26 cellular contexts compared by ENCODE assay signal in the genomic region with DNA sequence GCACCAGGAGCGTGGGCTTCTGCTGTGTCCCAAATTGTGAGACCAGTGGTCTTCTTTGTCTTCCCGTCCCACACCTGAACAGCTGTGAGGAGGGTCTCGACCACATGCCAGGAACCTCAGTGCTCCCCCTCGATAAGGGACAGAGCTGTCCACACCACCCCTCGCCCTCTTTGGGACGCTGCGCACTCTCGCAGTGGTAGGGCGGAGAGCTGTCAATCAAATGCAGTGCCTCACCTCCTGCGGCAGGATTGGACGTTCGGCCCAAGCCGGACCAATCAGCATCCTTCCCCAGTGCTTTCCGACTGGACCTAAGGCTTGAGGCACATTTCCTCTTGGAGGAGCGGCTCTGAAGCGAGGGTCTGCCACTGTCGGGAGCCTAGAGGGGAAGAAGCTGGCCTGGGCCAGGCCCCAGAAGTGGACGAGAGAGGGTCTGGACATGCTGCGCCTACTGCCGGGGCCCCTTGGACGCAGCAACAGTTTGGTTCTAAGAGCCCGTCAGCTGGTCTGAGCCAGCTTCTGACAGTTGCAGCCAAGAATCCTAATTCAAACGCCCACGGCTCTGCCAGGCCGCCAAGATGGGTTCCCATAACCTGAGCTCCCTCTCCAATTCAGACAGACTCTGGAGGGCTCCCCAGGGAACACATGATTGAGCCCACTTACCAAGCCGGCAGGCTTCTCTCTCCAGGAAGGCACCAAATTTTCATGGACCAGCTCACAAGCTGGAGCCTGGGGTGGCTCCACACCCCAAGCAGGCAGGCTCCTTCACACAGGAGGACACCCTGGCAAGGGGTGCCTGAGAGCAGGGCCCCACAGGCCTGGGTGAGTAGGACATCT. TPM values are rescaled to one million over a fixed set of nuclear protein-coding genes. Genes with fewer than 3 reads are reported as not detected.
DNase-seq lines count a peak whose midpoint lies in the region; ATAC-seq and TF ChIP-seq lines count a peak whose summit lies in the region.
"Had no signal": no experiment of that assay in that cellular context is flagged by ENCODE, and none has a peak within 500 bp of the region (broad histone marks: within the 10 kb centered on the region; RNA-seq: fewer than 3 reads in every experiment).

No MANE protein-coding gene starts in this region.

- no peak overlapping the region for H2BK5ac ChIP-seq in neuronal stem cell (ENCODE audit: low read length)

- no peak overlapping the region for H3K27ac Mint-ChIP-seq in natural killer cell treated with Interleukin-12 subunit alpha and Interleukin-12 subunit beta and Interleukin-15 and Interleukin-18, amount 100 ng/mL, for 72 hours
- peak overlapping the region in 1 of 2 donors; percentile 68 for H3K27ac Mint-ChIP-seq in natural killer cell
- H3K27ac Mint-ChIP-seq in chondrocyte (ENCODE audit: unreplicated experiment): no peak overlapping the region
- H3K27ac Mint-ChIP-seq: activated CD8-positive, alpha-beta T cell treated with anti-CD3 and anti-CD28 coated beads, Interleukin-2, amount 10 ng/mL, durations not matched to agents 7 days and 5 days; activated naive CD8-positive, alpha-beta T cell treated with anti-CD3 and anti-CD28 coated beads for 36 hours; activated T-cell treated with anti-CD3 and anti-CD28 coated beads, Interleukin-2, amount 50 U/mL, for 72 hours; CD4-positive, CD25-positive, alpha-beta regulatory T cell; HFFc6; memory B cell; nephron had no signal

- no peak overlapping the region for H2BK12ac ChIP-seq in neuronal stem cell (ENCODE audit: low read length)

- intact Hi-C loops in natural killer cell (cut with micrococcal nuclease): no loop called here
- intact Hi-C loops in stomach (cut with DNase I; ENCODE audit: low total_unique reads): no loop called here

- TF ChIP-seq EP300 in stomach (IDR thresholded peaks at IDR 0.05): no peak

- no peaks in the 10 kb centered on the region for H3K4me1 Mint-ChIP-seq in natural killer cell treated with Interleukin-12 subunit alpha and Interleukin-12 subunit beta and Interleukin-15 and Interleukin-18, amount 100 ng/mL, for 72 hours (ENCODE audit: low read depth in 2 of 2)
- H3K4me1 Mint-ChIP-seq in natural killer cell (no peaks in the 10 kb centered on the region), chondrocyte (ENCODE audit: low read depth) (peaks cover 23% of the 10 kb centered on the region)
- H3K4me1 Mint-ChIP-seq: activated naive CD8-positive, alpha-beta T cell treated with anti-CD3 and anti-CD28 coated beads for 36 hours; CD4-positive, CD25-positive, alpha-beta regulatory T cell; memory B cell had no signal

- peak; percentile 50 for DNase-seq in natural killer cell treated with Interleukin-12 subunit alpha and Interleukin-12 subunit beta and Interleukin-15 and Interleukin-18, amount 100 ng/mL, for 72 hours (ENCODE audit: low spot score)
- no peak for DNase-seq in natural killer cell
- DNase-seq in chondrocyte (ENCODE audit: low spot score): peak; percentile 77
- no peak for DNase-seq in neuronal stem cell (ENCODE audit: low spot score)
- no peak for DNase-seq in stomach
- DNase-seq in A172 (ENCODE audit: low spot score): no peak
- no peak for DNase-seq in HuH-7 (ENCODE audit: low spot score)
- DNase-seq: activated CD8-positive, alpha-beta T cell treated with anti-CD3 and anti-CD28 coated beads, Interleukin-2, amount 10 ng/mL, durations not matched to agents 7 days and 5 days; activated naive CD8-positive, alpha-beta T cell treated with anti-CD3 and anti-CD28 coated beads for 36 hours; activated T-cell treated with anti-CD3 and anti-CD28 coated beads, Interleukin-2, amount 50 U/mL, for 72 hours; body of pancreas; CD4-positive, CD25-positive, alpha-beta regulatory T cell; cortex of kidney; DMS153; foreskin fibroblast; HFFc6; NCI-H1105; substantia nigra had no signal

- H3K4me3 ChIP-seq in neuronal stem cell (ENCODE audit: low read length in 2 of 2) (no peak overlapping the region), stomach (no peak overlapping the region)
- H3K4me3 ChIP-seq: body of pancreas, hepatocyte, SJSA1 had no signal

- H2AFZ ChIP-seq in neuronal stem cell (ENCODE audit: low read length): peak overlapping the region; percentile 29
- H2AFZ ChIP-seq: hepatocyte had no signal

- H3K27ac ChIP-seq in neuronal stem cell (replicated peaks; ENCODE audit: low read length) (no peak overlapping the region), stomach (no peak overlapping the region)
- H3K27ac ChIP-seq: body of pancreas, hepatocyte, KMS-11, SJSA1 had no signal

- TF ChIP-seq CTCF in natural killer cell (IDR thresholded peaks at IDR 0.05): no peak
- TF ChIP-seq CTCF in chondrocyte (IDR thresholded peaks at IDR 0.05): no peak
- TF ChIP-seq CTCF in stomach (IDR thresholded peaks at IDR 0.05): no peak

- H3K23ac ChIP-seq in neuronal stem cell (ENCODE audit: low read depth, low read length, poor library complexity): peak overlapping the region; percentile 14

- H4K8ac ChIP-seq in neuronal stem cell (ENCODE audit: low read depth, low read length): no peak overlapping the region

- no peak overlapping the region for H4K91ac ChIP-seq in neuronal stem cell (ENCODE audit: low read depth, low read length, poor library complexity)

- H3K4me1 ChIP-seq in neuronal stem cell (ENCODE audit: control insufficient read depth in 2 of 2, insufficient read depth in 1 of 2, low read depth in 1 of 2, low read length in 2 of 2) (peaks cover 0 to 6% of the 10 kb centered on the region in 2 donors), stomach (no peaks in the 10 kb centered on the region)
- H3K4me1 ChIP-seq: body of pancreas had no signal

- peak overlapping the region; percentile 3 for H2BK15ac ChIP-seq in neuronal stem cell (ENCODE audit: low read length)

- no peak for TF ChIP-seq POLR2A in stomach (IDR thresholded peaks at IDR 0.05)

- no peaks in the 10 kb centered on the region for H3K79me1 ChIP-seq in neuronal stem cell (ENCODE audit: low read depth, low read length)

- no peaks in the 10 kb centered on the region for H3K36me3 ChIP-seq in neuronal stem cell (replicated peaks in 1 of 2; ENCODE audit: control insufficient read depth in 2 of 2, insufficient read depth in 2 of 2, low read length in 2 of 2)
- no peaks in the 10 kb centered on the region for H3K36me3 ChIP-seq in stomach

- no peak overlapping the region for H3K4ac ChIP-seq in neuronal stem cell (ENCODE audit: low read length)

- no peak overlapping the region for H3K9ac ChIP-seq in neuronal stem cell (ENCODE audit: low read depth, low read length, poor library complexity)
- H3K9ac ChIP-seq: KMS-11 had no signal

- H3K9me3 ChIP-seq in neuronal stem cell (replicated peaks in 1 of 2; ENCODE audit: control insufficient read depth in 2 of 2, insufficient read depth in 1 of 2, low read depth in 1 of 2, low read length in 2 of 2) (no peaks in the 10 kb centered on the region), stomach (no peaks in the 10 kb centered on the region)
- H3K9me3 ChIP-seq: body of pancreas had no signal

- no CpG with 5 or more reads among the region's 26 CpGs for WGBS in neuronal stem cell (ENCODE audit: extremely low coverage in 2 of 2, insufficient read length in 2 of 2, insufficient replicate concordance in 1 of 2), 2 donors
- WGBS in stomach, 5 donors: 78 to 84% (median 82%) methylated on average over 20 to 26 of the region's 26 CpGs

- peak overlapping the region; percentile 57 for H3K14ac ChIP-seq in neuronal stem cell (ENCODE audit: low read length)

- ATAC-seq in natural killer cell treated with Interleukin-12 subunit alpha and Interleukin-12 subunit beta and Interleukin-15 and Interleukin-18, amount 100 ng/mL, for 72 hours: no peak
- ATAC-seq in natural killer cell (no peak), HG02870 (IDR thresholded peaks at IDR 0.05; ENCODE audit: unreplicated experiment) (no peak)
- ATAC-seq: activated CD8-positive, alpha-beta T cell treated with anti-CD3 and anti-CD28 coated beads, Interleukin-2, amount 10 ng/mL, durations not matched to agents 7 days and 5 days; activated T-cell treated with anti-CD3 and anti-CD28 coated beads, Interleukin-2, amount 50 U/mL, for 72 hours; body of pancreas; Panc1 had no signal

- H3K18ac ChIP-seq in neuronal stem cell (ENCODE audit: low read length): peak overlapping the region; percentile 12

- H2AK5ac ChIP-seq in neuronal stem cell (ENCODE audit: low read depth, low read length): peak overlapping the region; percentile 39

- no peak overlapping the region for H3K4me2 ChIP-seq in neuronal stem cell (ENCODE audit: insufficient read depth, low read length, poor library complexity, severe bottlenecking)
- H3K4me2 ChIP-seq: hepatocyte, KMS-11 had no signal

- H3K27me3 Mint-ChIP-seq in natural killer cell treated with Interleukin-12 subunit alpha and Interleukin-12 subunit beta and Interleukin-15 and Interleukin-18, amount 100 ng/mL, for 72 hours: no peaks in the 10 kb centered on the region
- H3K27me3 Mint-ChIP-seq in natural killer cell (ENCODE audit: low read depth in 2 of 2) (no peaks in the 10 kb centered on the region), chondrocyte (ENCODE audit: low read depth) (no peaks in the 10 kb centered on the region)
- H3K27me3 Mint-ChIP-seq: activated naive CD8-positive, alpha-beta T cell treated with anti-CD3 and anti-CD28 coated beads for 36 hours had no signal

- H3K27me3 ChIP-seq in neuronal stem cell (ENCODE audit: control insufficient read depth in 3 of 3, insufficient read depth in 3 of 3, low read depth in 1 of 3, low read length in 3 of 3): peaks cover 0 to 3% (median 0%) of the 10 kb centered on the region in 3 experiments
- H3K27me3 ChIP-seq in stomach: peaks cover 0 to 3% (median 0%) of the 10 kb centered on the region in 3 donors
- H3K27me3 ChIP-seq: body of pancreas, hepatocyte, SJSA1 had no signal

- no peaks in the 10 kb centered on the region for H3K36me3 Mint-ChIP-seq in natural killer cell treated with Interleukin-12 subunit alpha and Interleukin-12 subunit beta and Interleukin-15 and Interleukin-18, amount 100 ng/mL, for 72 hours
- no peaks in the 10 kb centered on the region for H3K36me3 Mint-ChIP-seq in natural killer cell
- peaks cover 4% of the 10 kb centered on the region for H3K36me3 Mint-ChIP-seq in chondrocyte (ENCODE audit: low read depth)
- H3K36me3 Mint-ChIP-seq: activated naive CD8-positive, alpha-beta T cell treated with anti-CD3 and anti-CD28 coated beads for 36 hours; CD4-positive, CD25-positive, alpha-beta regulatory T cell; memory B cell had no signal

- no peak overlapping the region for H3K4me3 Mint-ChIP-seq in natural killer cell treated with Interleukin-12 subunit alpha and Interleukin-12 subunit beta and Interleukin-15 and Interleukin-18, amount 100 ng/mL, for 72 hours
- H3K4me3 Mint-ChIP-seq in natural killer cell (no peak overlapping the region), chondrocyte (ENCODE audit: unreplicated experiment) (no peak overlapping the region)
- H3K4me3 Mint-ChIP-seq: activated CD8-positive, alpha-beta T cell treated with anti-CD3 and anti-CD28 coated beads, Interleukin-2, amount 10 ng/mL, durations not matched to agents 7 days and 5 days; activated naive CD8-positive, alpha-beta T cell treated with anti-CD3 and anti-CD28 coated beads for 36 hours; activated T-cell treated with anti-CD3 and anti-CD28 coated beads, Interleukin-2, amount 50 U/mL, for 72 hours; HFFc6; memory B cell; nephron had no signal

- no peak overlapping the region for H2BK120ac ChIP-seq in neuronal stem cell (ENCODE audit: low read depth, low read length)

- H3K9me3 Mint-ChIP-seq in natural killer cell treated with Interleukin-12 subunit alpha and Interleukin-12 subunit beta and Interleukin-15 and Interleukin-18, amount 100 ng/mL, for 72 hours: no peaks in the 10 kb centered on the region
- H3K9me3 Mint-ChIP-seq in natural killer cell (no peaks in the 10 kb centered on the region), chondrocyte (ENCODE audit: low read depth) (no peaks in the 10 kb centered on the region)
- H3K9me3 Mint-ChIP-seq: activated naive CD8-positive, alpha-beta T cell treated with anti-CD3 and anti-CD28 coated beads for 36 hours; activated T-cell treated with anti-CD3 and anti-CD28 coated beads, Interleukin-2, amount 50 U/mL, for 72 hours; HFFc6; memory B cell; nephron had no signal

RNA-seq across cellular contexts. Expression of a gene that starts 28.1 kb away (rescaled TPM):
- total RNA-seq in natural killer cell treated with Interleukin-12 subunit alpha and Interleukin-12 subunit beta and Interleukin-15 and Interleukin-18, amount 100 ng/mL, for 72 hours: not detected
- under 1 TPM in 1 of 3 donors, not detected in 2; 0.28 TPM for total RNA-seq in natural killer cell
- total RNA-seq in chondrocyte: 17.9 to 93.2 TPM (median 91.2 TPM) in 3 replicates
- polyA plus RNA-seq in neuronal stem cell (2013, experiment 1 of 2): 5.3 TPM
- polyA plus RNA-seq in neuronal stem cell (2013, experiment 2 of 2): 5.7 TPM
- 10 to 100 TPM in 4 of 5 donors, 1 to 10 TPM in 1; 4.1 to 41.5 (median 31.4) TPM for total RNA-seq in stomach
- polyA plus RNA-seq in stomach: 1 to 10 TPM; 1.8 to 6.2 (median 3.5) TPM
- 0.14 and 0.79 TPM in 2 replicates for total RNA-seq in A172 (2014; rRNA removed; shearing (Covaris generic))
- total RNA-seq: activated CD8-positive, alpha-beta T cell treated with anti-CD3 and anti-CD28 coated beads, Interleukin-2, amount 10 ng/mL, durations not matched to agents 7 days and 5 days; activated naive CD8-positive, alpha-beta T cell treated with anti-CD3 and anti-CD28 coated beads for 36 hours; activated T-cell treated with anti-CD3 and anti-CD28 coated beads, Interleukin-2, amount 50 U/mL, for 72 hours; CD4-positive, CD25-positive, alpha-beta regulatory T cell; pulmonary artery endothelial cell had no signal

Comparison
In these comparisons a context has a peak if more than half of its experiments do, and no peak if none do; other contexts are left out.
1. DNase-seq: peak in natural killer cell treated with Interleukin-12 subunit alpha and Interleukin-12 subunit beta and Interleukin-15 and Interleukin-18, amount 100 ng/mL, for 72 hours (single experiment) and chondrocyte (single experiment); none in natural killer cell (single experiment), neuronal stem cell (single experiment), stomach (single experiment), A172 (single experiment) and HuH-7 (single experiment).